In genomic region chr15:70669966-70670658, GRCh38 we compare ENCODE assay signal across 15 cellular contexts.
DNase-seq lines count a peak whose midpoint lies in the region; ATAC-seq and TF ChIP-seq lines count a peak whose summit lies in the region.
"Had no signal": no experiment of that assay in that cellular context is flagged by ENCODE, and none has a peak within 500 bp of the region (broad histone marks: within the 10 kb centered on the region; RNA-seq: fewer than 3 reads in every experiment).

No MANE protein-coding gene starts in this region.

- H3K36me3 ChIP-seq in mesenchymal stem cell (ENCODE audit: control insufficient read depth in 1 of 2, insufficient read depth in 2 of 2, low read depth in 1 of 2, low read length in 2 of 2) (peaks cover 5 to 93% of the 10 kb centered on the region in 2 experiments), mammary epithelial cell (ENCODE audit: insufficient read depth, low read length) (peaks cover 18% of the 10 kb centered on the region)

- H3K4ac ChIP-seq in mesenchymal stem cell (ENCODE audit: low read depth in 1 of 2, low read length in 2 of 2), result no peak overlapping the region

- H2AK5ac ChIP-seq in mesenchymal stem cell (ENCODE audit: low read length, severe bottlenecking), result no peak overlapping the region

- CTCF ChIA-PET in mammary epithelial cell (lab: Charles Lee; ENCODE audit: low non-redundant PET), result no interaction called here

- no peaks in the 10 kb centered on the region for H4K20me1 ChIP-seq in mammary epithelial cell (ENCODE audit: insufficient read depth, low read length)

- 59% methylated on average over 8 of the region's 8 CpGs for WGBS in mesenchymal stem cell
- WGBS in mammary epithelial cell (ENCODE audit: low coverage, missing lambda C conversion rate), result 77% methylated on average over 8 of the region's 8 CpGs

- H2BK12ac ChIP-seq in mesenchymal stem cell (ENCODE audit: low read length in 2 of 2), result no peak overlapping the region

- intact Hi-C loops in mammary epithelial cell (cut with micrococcal nuclease), result no loop called here

- H3K23ac ChIP-seq in mesenchymal stem cell (ENCODE audit: low read length in 2 of 2), result no peak overlapping the region

- H3K4me1 ChIP-seq in mesenchymal stem cell (ENCODE audit: control insufficient read depth, insufficient read depth, low read depth, low read length), result peaks cover 2% of the 10 kb centered on the region
- H3K4me1 ChIP-seq in mammary epithelial cell (ENCODE audit: insufficient read depth, low read length), result no peaks in the 10 kb centered on the region

- H2BK120ac ChIP-seq in mesenchymal stem cell (ENCODE audit: low read depth, low read length), result no peak overlapping the region

- H3K4me2 ChIP-seq in mesenchymal stem cell (ENCODE audit: low read length, poor library complexity, severe bottlenecking) (no peak overlapping the region), mammary epithelial cell (ENCODE audit: insufficient read depth, low read depth, low read length) (no peak overlapping the region)

- no TSS peak for BruUV-seq in mammary epithelial cell (replicated peaks; lab: Mats Ljungman, UMichigan)

- no peaks in the 10 kb centered on the region for H3K79me2 ChIP-seq in mammary epithelial cell (ENCODE audit: insufficient read depth, low read length)

- no peak overlapping the region for H2AFZ ChIP-seq in mesenchymal stem cell (ENCODE audit: low read depth, low read length)
- no peak overlapping the region for H2AFZ ChIP-seq in mammary epithelial cell (ENCODE audit: low read depth, low read length)

- no peak overlapping the region for H4K91ac ChIP-seq in mesenchymal stem cell (ENCODE audit: low read length)

- peak overlapping the region in 1 of 2 experiments; percentile 61 for H3K18ac ChIP-seq in mesenchymal stem cell (ENCODE audit: low read depth in 1 of 2, low read length in 2 of 2)

- H3K27me3 ChIP-seq in mesenchymal stem cell (ENCODE audit: control insufficient read depth in 1 of 2, insufficient read depth in 1 of 2, low read length in 2 of 2) (no peaks in the 10 kb centered on the region), mammary epithelial cell (ENCODE audit: insufficient read depth, low read length) (no peaks in the 10 kb centered on the region)
- H3K27me3 ChIP-seq: Peyer's patch, sigmoid colon had no signal

- in situ Hi-C loops in mammary epithelial cell (cut with MboI; ENCODE audit: low sequenced_read_pairs in 2 of 2), result no loop called here

- no peak overlapping the region for H2BK15ac ChIP-seq in mesenchymal stem cell (ENCODE audit: low read depth, poor library complexity, severe bottlenecking)

- H3K14ac ChIP-seq in mesenchymal stem cell (ENCODE audit: low read length in 2 of 2), result no peak overlapping the region

- no peak overlapping the region for H4K8ac ChIP-seq in mesenchymal stem cell (ENCODE audit: low read length)

- H3K4me3 ChIP-seq in fibroblast of villous mesenchyme (ENCODE audit: low read depth, low read length) (no peak overlapping the region), mesenchymal stem cell (ENCODE audit: insufficient read depth in 1 of 2, low read depth in 1 of 2, low read length in 2 of 2) (no peak overlapping the region), mammary epithelial cell (replicated peaks in 1 of 3; ENCODE audit: insufficient read depth in 1 of 3, low read depth in 2 of 3, low read length in 3 of 3) (no peak overlapping the region)
- H3K4me3 ChIP-seq: Peyer's patch, sigmoid colon had no signal

- H3K27ac ChIP-seq in mesenchymal stem cell (ENCODE audit: low read length, poor library complexity, severe bottlenecking) (no peak overlapping the region), mammary epithelial cell (ENCODE audit: insufficient read depth, low read depth, low read length) (no peak overlapping the region)
- H3K27ac ChIP-seq: Peyer's patch, sigmoid colon had no signal

- peaks cover 3% of the 10 kb centered on the region for H3K79me1 ChIP-seq in mesenchymal stem cell (replicated peaks; ENCODE audit: low read length, poor library complexity, severe bottlenecking)

- no peak overlapping the region for H2BK5ac ChIP-seq in mesenchymal stem cell (ENCODE audit: low read depth, low read length, poor library complexity, severe bottlenecking)

- ATAC-seq in HG02981 (IDR thresholded peaks at IDR 0.05; ENCODE audit: unreplicated experiment) (no peak), GM18861 (IDR thresholded peaks at IDR 0.05; ENCODE audit: unreplicated experiment) (no peak)

- dilution Hi-C loops in mammary epithelial cell (cut with HindIII; ENCODE audit: low sequenced_read_pairs), result no loop called here

- no peaks in the 10 kb centered on the region for H3K9me3 ChIP-seq in mesenchymal stem cell (ENCODE audit: control insufficient read depth, low read length)
- no peaks in the 10 kb centered on the region for H3K9me3 ChIP-seq in mammary epithelial cell (replicated peaks; ENCODE audit: insufficient read depth, low read length)
- H3K9me3 ChIP-seq: Peyer's patch, sigmoid colon had no signal

- TF ChIP-seq CTCF in fibroblast of villous mesenchyme (IDR thresholded peaks at IDR 0.05; ENCODE audit: insufficient read depth, low read depth, low read length) (no peak), mammary epithelial cell (conservative IDR thresholded peaks at IDR 0.05 in 1 of 2, IDR thresholded peaks at IDR 0.05 in 1 of 2; ENCODE audit: extremely low read depth in 1 of 2, insufficient read depth in 1 of 2, low read depth in 1 of 2, low read length in 2 of 2) (no peak)

- H3K9ac ChIP-seq in mesenchymal stem cell (ENCODE audit: low read length) (no peak overlapping the region), mammary epithelial cell (ENCODE audit: insufficient read depth, low read length) (no peak overlapping the region)

- DNase-seq in ELF-1 (ENCODE audit: low read depth, low spot score) (peak; percentile 37), NCI-H2171 treated with DMSO at 0.1 percent for 48 hours (lab: John Stamatoyannopoulos, UW) (peak; percentile 49), fibroblast of villous mesenchyme (ENCODE audit: low read depth) (peak; percentile 50), mesenchymal stem cell (peak; percentile 47), mammary epithelial cell (no peak), DMS53 treated with DMSO at 0.1 percent for 48 hours (lab: John Stamatoyannopoulos, UW; ENCODE audit: unreplicated experiment) (no peak)
- DNase-seq: activated CD4-positive, alpha-beta T cell treated with anti-CD3 and anti-CD28 coated beads, Interleukin-2, amount 10 ng/mL, durations not matched to agents 24 days and 14 days; activated naive CD4-positive, alpha-beta T cell treated with anti-CD3 and anti-CD28 coated beads, Interleukin-2, amount 50 U/mL, for 16 hours; cortex of kidney; NCI-H2081; NCI-H82; sigmoid colon had no signal

Comparison
In these comparisons a context has a peak if more than half of its experiments do, and no peak if none do; other contexts are left out.
1. DNase-seq: peak in ELF-1 (single experiment), NCI-H2171 treated with DMSO at 0.1 percent for 48 hours (single experiment), fibroblast of villous mesenchyme (single experiment) and mesenchymal stem cell (single experiment); none in mammary epithelial cell (single experiment) and DMS53 treated with DMSO at 0.1 percent for 48 hours (single experiment).